35 cellular contexts compared by ENCODE assay signal in genomic region chr7:12491526-12491925, GRCh38.
"Had no signal": no experiment of that assay in that cellular context is flagged by ENCODE, and none has a peak within 500 bp of the region (broad histone marks: within the 10 kb centered on the region; RNA-seq: fewer than 3 reads in every experiment).

No MANE protein-coding gene starts in this region.

- H3K27me3 ChIP-seq: MG63 had no signal

- H3K36me3 ChIP-seq: MG63 had no signal

- H3K9me3 ChIP-seq: MG63 had no signal

- DNase-seq: Karpas-422, Kasumi-1, MG63, MM.1S, MV-4-11, NCI-H1048, NCI-H1092, NCI-H1092 treated with DMSO at 0.1 percent for 48 hours, NCI-H1105, NCI-H1105 treated with DMSO at 0.1 percent for 48 hours, NCI-H1417, NCI-H1417 treated with DMSO at 0.1 percent for 48 hours, NCI-H1436, NCI-H1436 treated with DMSO at 0.1 percent for 48 hours, NCI-H146, NCI-H1694, NCI-H1694 treated with DMSO at 0.1 percent for 48 hours, NCI-H187, NCI-H187 treated with DMSO at 0.1 percent for 48 hours, NCI-H1930, NCI-H2029, NCI-H2029 treated with DMSO at 0.1 percent for 48 hours, NCI-H2081, NCI-H2081 treated with DMSO at 0.1 percent for 48 hours, NCI-H2107, NCI-H2171, NCI-H2171 treated with DMSO at 0.1 percent for 48 hours, NCI-H2227 treated with DMSO at 0.1 percent for 48 hours, NCI-H226, NCI-H345, NCI-H446, NCI-H446 treated with DMSO at 0.1 percent for 48 hours, NCI-H510A, NCI-H510A treated with DMSO at 0.1 percent for 48 hours, NCI-H524 had no signal

- H3K4me3 ChIP-seq: MG63 had no signal
